1 cellular context compared by ENCODE assay signal in genomic region chr11:65423516-65424199, GRCh38.
TF ChIP-seq lines count a peak whose summit lies in the region.

No MANE protein-coding gene starts in this region.

TF ChIP-seq in K562, 482 proteins besides CTCF, POLR2A, EP300 and RAD21 (continued from another document and continues in another):
- TF ChIP-seq PHF20 (IDR thresholded peaks at IDR 0.05; ENCODE audit: partially characterized antibody) (peak; percentile 5), ZNF324 (CRISPR knock-in tag; IDR thresholded peaks at IDR 0.05) (no peak), CHD1 (IDR thresholded peaks at IDR 0.05; ENCODE audit: low read length) (peak; percentile 99), RBM25 (IDR thresholded peaks at IDR 0.05; ENCODE audit: low read depth, low read length, severe bottlenecking) (no peak), CHAMP1 (IDR thresholded peaks at IDR 0.05) (no peak), NCOA2 (IDR thresholded peaks at IDR 0.05; ENCODE audit: partially characterized antibody in 2 of 2) (no peak), ZNF347 (CRISPR knock-in tag; IDR thresholded peaks at IDR 0.05; ENCODE audit: low read depth) (0 out of 2 replicates have a peak, but pooled peaks have one; percentile 13), RBM17 (IDR thresholded peaks at IDR 0.05; ENCODE audit: borderline replicate concordance, low read depth, low read length) (no peak), KAT8 (IDR thresholded peaks at IDR 0.05; ENCODE audit: low read depth) (no peak), RBM14 (IDR thresholded peaks at IDR 0.05; ENCODE audit: borderline replicate concordance, insufficient read depth, low read depth, low read length) (no peak), MTA1 (IDR thresholded peaks at IDR 0.05; ENCODE audit: borderline replicate concordance) (no peak), FOXA3 (CRISPR knock-in tag; conservative IDR thresholded peaks at IDR 0.05 in 1 of 2, IDR thresholded peaks at IDR 0.05 in 1 of 2) (0 out of 4 replicates have a peak, but pooled peaks of 1 of the 2 experiments have one; percentile 3), POLR2AphosphoS5 (IDR thresholded peaks at IDR 0.05; ENCODE audit: control insufficient read depth, insufficient read depth, low read depth, low read length) (peak; percentile 45; the same call in 1 of the 2 replicates), RB1 (IDR thresholded peaks at IDR 0.05; ENCODE audit: low read depth) (no peak), ZNF609 (CRISPR knock-in tag; IDR thresholded peaks at IDR 0.05; ENCODE audit: borderline replicate concordance) (peak; percentile 46; the same call in 1 of the 2 replicates), PRMT5 (CRISPR knock-in tag; IDR thresholded peaks at IDR 0.05) (no peak), HBP1 (CRISPR knock-in tag; IDR thresholded peaks at IDR 0.05) (peak; percentile 87), TFAP4 (CRISPR knock-in tag; IDR thresholded peaks at IDR 0.05; ENCODE audit: borderline replicate concordance) (no peak; the same call in 1 of the 2 replicates), LEF1 (IDR thresholded peaks at IDR 0.05) (no peak), TOE1 (IDR thresholded peaks at IDR 0.05; ENCODE audit: borderline replicate concordance) (no peak), TOE1 (CRISPR knock-in tag; IDR thresholded peaks at IDR 0.05; ENCODE audit: borderline replicate concordance, low read depth) (0 out of 2 replicates have a peak, but pooled peaks have one; percentile 26), SMARCB1 (IDR thresholded peaks at IDR 0.05; ENCODE audit: insufficient read length, low read depth) (no peak), GATAD2B (IDR thresholded peaks at IDR 0.05; ENCODE audit: borderline replicate concordance) (no peak), KLF13 (tag; IDR thresholded peaks at IDR 0.05; ENCODE audit: borderline replicate concordance, low read depth) (no peak), CBFA2T3 (IDR thresholded peaks at IDR 0.05) (no peak), NUFIP1 (IDR thresholded peaks at IDR 0.05; ENCODE audit: partially characterized antibody) (no peak), CUX1 (CRISPR knock-in tag; IDR thresholded peaks at IDR 0.05) (no peak), ZBTB7A (IDR thresholded peaks at IDR 0.05; ENCODE audit: borderline replicate concordance, control insufficient read depth, low read depth, low read length) (0 out of 2 replicates have a peak, but pooled peaks have one; percentile 8), ZNF780A (CRISPR knock-in tag; IDR thresholded peaks at IDR 0.05) (0 out of 2 replicates have a peak, but pooled peaks have one; percentile 57), ERF (CRISPR knock-in tag; IDR thresholded peaks at IDR 0.05) (peak; percentile 68), PURB (CRISPR knock-in tag; IDR thresholded peaks at IDR 0.05; ENCODE audit: low read depth) (peak; percentile 46; the same call in 1 of the 2 replicates), RBM22 (IDR thresholded peaks at IDR 0.05; ENCODE audit: low read depth, low read length, poor library complexity, severe bottlenecking) (no peak), BCOR (IDR thresholded peaks at IDR 0.05) (no peak), PHTF2 (CRISPR knock-in tag; IDR thresholded peaks at IDR 0.05) (no peak), ZBTB9 (CRISPR knock-in tag; IDR thresholded peaks at IDR 0.05) (0 out of 2 replicates have a peak, but pooled peaks have one; percentile 13), E2F3 (CRISPR knock-in tag; IDR thresholded peaks at IDR 0.05) (no peak), RFX1 (IDR thresholded peaks at IDR 0.05) (no peak), SMAD3 (CRISPR knock-in tag; conservative IDR thresholded peaks at IDR 0.05) (peak; percentile 62; the same call in 1 of the 2 replicates), DEAF1 (CRISPR knock-in tag; IDR thresholded peaks at IDR 0.05) (peak; percentile 16; the same call in 1 of the 2 replicates), EGR1 (conservative IDR thresholded peaks at IDR 0.05) (no peak), MAX (CRISPR knock-in tag; IDR thresholded peaks at IDR 0.05) (0 out of 2 replicates have a peak, but pooled peaks have one; percentile 4), STAG1 (CRISPR knock-in tag; IDR thresholded peaks at IDR 0.05; ENCODE audit: borderline replicate concordance) (no peak), ZNF277 (CRISPR knock-in tag; IDR thresholded peaks at IDR 0.05; ENCODE audit: borderline replicate concordance) (no peak), CBX5 (IDR thresholded peaks at IDR 0.05; ENCODE audit: borderline replicate concordance, low read depth) (no peak), KDM4B (IDR thresholded peaks at IDR 0.05; ENCODE audit: borderline replicate concordance in 2 of 2, low read depth in 1 of 2) (no peak), L3MBTL2 (IDR thresholded peaks at IDR 0.05) (no peak)
